In the genomic region with DNA sequence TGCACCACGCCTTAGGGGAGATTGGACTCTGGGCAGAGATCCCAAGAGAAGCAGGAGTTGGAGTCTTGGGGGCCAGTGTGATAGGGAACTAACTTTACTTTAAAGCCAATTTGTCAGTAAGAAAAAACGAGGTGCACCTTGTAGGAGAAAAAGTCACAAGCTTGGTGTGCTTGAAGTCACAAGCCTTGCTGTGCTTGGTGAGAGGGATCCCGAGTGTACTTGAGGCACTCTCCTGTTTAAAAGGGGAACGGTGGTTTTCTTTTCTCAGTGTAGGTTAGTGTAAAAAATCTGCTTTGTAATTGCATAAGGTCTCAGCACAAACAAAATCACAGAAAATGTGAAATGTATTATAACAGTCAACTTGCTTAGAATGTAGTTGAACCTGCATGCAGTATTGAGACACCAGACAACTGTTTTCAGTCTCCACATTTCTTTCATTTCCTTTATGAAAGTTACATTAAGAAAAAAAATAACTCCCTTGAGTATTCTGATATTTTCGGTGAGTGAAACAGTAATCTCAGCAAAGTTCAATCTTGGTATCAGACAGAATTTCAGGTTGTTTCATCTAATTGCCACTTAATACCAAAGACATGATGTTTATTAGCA, we compare ENCODE assay signal across 1 cellular context.
TF ChIP-seq lines count a peak whose summit lies in the region.

No MANE protein-coding gene starts in this region.

TF ChIP-seq in GM12878, 131 proteins besides CTCF, POLR2A, EP300 and RAD21 (continued from another document and continues in another):
- TF ChIP-seq, protein P1, sequence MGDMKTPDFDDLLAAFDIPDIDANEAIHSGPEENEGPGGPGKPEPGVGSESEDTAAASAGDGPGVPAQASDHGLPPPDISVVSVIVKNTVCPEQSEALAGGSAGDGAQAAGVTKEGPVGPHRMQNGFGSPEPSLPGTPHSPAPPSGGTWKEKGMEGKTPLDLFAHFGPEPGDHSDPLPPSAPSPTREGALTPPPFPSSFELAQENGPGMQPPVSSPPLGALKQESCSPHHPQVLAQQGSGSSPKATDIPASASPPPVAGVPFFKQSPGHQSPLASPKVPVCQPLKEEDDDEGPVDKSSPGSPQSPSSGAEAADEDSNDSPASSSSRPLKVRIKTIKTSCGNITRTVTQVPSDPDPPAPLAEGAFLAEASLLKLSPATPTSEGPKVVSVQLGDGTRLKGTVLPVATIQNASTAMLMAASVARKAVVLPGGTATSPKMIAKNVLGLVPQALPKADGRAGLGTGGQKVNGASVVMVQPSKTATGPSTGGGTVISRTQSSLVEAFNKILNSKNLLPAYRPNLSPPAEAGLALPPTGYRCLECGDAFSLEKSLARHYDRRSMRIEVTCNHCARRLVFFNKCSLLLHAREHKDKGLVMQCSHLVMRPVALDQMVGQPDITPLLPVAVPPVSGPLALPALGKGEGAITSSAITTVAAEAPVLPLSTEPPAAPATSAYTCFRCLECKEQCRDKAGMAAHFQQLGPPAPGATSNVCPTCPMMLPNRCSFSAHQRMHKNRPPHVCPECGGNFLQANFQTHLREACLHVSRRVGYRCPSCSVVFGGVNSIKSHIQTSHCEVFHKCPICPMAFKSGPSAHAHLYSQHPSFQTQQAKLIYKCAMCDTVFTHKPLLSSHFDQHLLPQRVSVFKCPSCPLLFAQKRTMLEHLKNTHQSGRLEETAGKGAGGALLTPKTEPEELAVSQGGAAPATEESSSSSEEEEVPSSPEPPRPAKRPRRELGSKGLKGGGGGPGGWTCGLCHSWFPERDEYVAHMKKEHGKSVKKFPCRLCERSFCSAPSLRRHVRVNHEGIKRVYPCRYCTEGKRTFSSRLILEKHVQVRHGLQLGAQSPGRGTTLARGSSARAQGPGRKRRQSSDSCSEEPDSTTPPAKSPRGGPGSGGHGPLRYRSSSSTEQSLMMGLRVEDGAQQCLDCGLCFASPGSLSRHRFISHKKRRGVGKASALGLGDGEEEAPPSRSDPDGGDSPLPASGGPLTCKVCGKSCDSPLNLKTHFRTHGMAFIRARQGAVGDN (IDR thresholded peaks at IDR 0.05): no peak; the same call in 1 of the 2 replicates
- TF ChIP-seq SUPT20H (IDR thresholded peaks at IDR 0.05; ENCODE audit: borderline replicate concordance, control insufficient read depth, low read depth, low read length) (no peak), E2F8 (IDR thresholded peaks at IDR 0.05; ENCODE audit: low read depth, partially characterized antibody) (no peak), EED (IDR thresholded peaks at IDR 0.05; ENCODE audit: low read depth) (no peak), BACH1 (IDR thresholded peaks at IDR 0.05; ENCODE audit: borderline replicate concordance) (no peak), SP1 (IDR thresholded peaks at IDR 0.05; ENCODE audit: low read depth, low read length) (peak; percentile 12), SIN3A (IDR thresholded peaks at IDR 0.05; ENCODE audit: low read depth, low read length) (no peak), KAT2A (conservative IDR thresholded peaks at IDR 0.05; ENCODE audit: control insufficient read depth, low read depth, low read length) (no peak), NFXL1 (IDR thresholded peaks at IDR 0.05; ENCODE audit: borderline replicate concordance) (no peak), GATAD2B (conservative IDR thresholded peaks at IDR 0.05; ENCODE audit: low read depth) (no peak), ZNF24 (IDR thresholded peaks at IDR 0.05) (no peak), SREBF2 (IDR thresholded peaks at IDR 0.05; ENCODE audit: low read length) (no peak), IRF5 (IDR thresholded peaks at IDR 0.05; ENCODE audit: borderline replicate concordance) (no peak), SMARCA5 (IDR thresholded peaks at IDR 0.05) (no peak), RBBP5 (conservative IDR thresholded peaks at IDR 0.05) (no peak), POLR2AphosphoS2 (IDR thresholded peaks at IDR 0.05; ENCODE audit: low read depth, low read length) (no peak), NR2F1 (conservative IDR thresholded peaks at IDR 0.05) (no peak; the same call in 1 of the 2 replicates), CBX3 (IDR thresholded peaks at IDR 0.05; ENCODE audit: borderline replicate concordance, low read depth) (no peak), SPI1 (IDR thresholded peaks at IDR 0.05; ENCODE audit: borderline replicate concordance, insufficient read depth, low read depth, low read length) (0 out of 2 replicates have a peak, but pooled peaks have one; percentile 17), SMAD1 (IDR thresholded peaks at IDR 0.05; ENCODE audit: low read depth, partially characterized antibody) (no peak), FOXK2 (IDR thresholded peaks at IDR 0.05) (no peak), IKZF1 (conservative IDR thresholded peaks at IDR 0.05) (peak; percentile 12; the same call in 1 of the 2 replicates), POLR2AphosphoS5 (IDR thresholded peaks at IDR 0.05; ENCODE audit: low read length) (no peak), ZNF592 (IDR thresholded peaks at IDR 0.05) (no peak), MTA2 (IDR thresholded peaks at IDR 0.05; ENCODE audit: low read depth) (peak; percentile 64; the same call in 1 of the 2 replicates), REST (IDR thresholded peaks at IDR 0.05; ENCODE audit: low read depth, low read length) (no peak), CHD4 (IDR thresholded peaks at IDR 0.05) (no peak), GABPA (IDR thresholded peaks at IDR 0.05; ENCODE audit: low read depth) (no peak), IKZF2 (IDR thresholded peaks at IDR 0.05) (peak in 1 of 2 experiments; percentile 15; a peak in 2 of 4 replicates)
- TF ChIP-seq, protein P2, sequence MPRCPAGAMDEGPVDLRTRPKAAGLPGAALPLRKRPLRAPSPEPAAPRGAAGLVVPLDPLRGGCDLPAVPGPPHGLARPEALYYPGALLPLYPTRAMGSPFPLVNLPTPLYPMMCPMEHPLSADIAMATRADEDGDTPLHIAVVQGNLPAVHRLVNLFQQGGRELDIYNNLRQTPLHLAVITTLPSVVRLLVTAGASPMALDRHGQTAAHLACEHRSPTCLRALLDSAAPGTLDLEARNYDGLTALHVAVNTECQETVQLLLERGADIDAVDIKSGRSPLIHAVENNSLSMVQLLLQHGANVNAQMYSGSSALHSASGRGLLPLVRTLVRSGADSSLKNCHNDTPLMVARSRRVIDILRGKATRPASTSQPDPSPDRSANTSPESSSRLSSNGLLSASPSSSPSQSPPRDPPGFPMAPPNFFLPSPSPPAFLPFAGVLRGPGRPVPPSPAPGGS (IDR thresholded peaks at IDR 0.05; ENCODE audit: borderline replicate concordance, insufficient read depth, low read depth, low read length, poor library complexity, severe bottlenecking): no peak
- TF ChIP-seq, protein P3, sequence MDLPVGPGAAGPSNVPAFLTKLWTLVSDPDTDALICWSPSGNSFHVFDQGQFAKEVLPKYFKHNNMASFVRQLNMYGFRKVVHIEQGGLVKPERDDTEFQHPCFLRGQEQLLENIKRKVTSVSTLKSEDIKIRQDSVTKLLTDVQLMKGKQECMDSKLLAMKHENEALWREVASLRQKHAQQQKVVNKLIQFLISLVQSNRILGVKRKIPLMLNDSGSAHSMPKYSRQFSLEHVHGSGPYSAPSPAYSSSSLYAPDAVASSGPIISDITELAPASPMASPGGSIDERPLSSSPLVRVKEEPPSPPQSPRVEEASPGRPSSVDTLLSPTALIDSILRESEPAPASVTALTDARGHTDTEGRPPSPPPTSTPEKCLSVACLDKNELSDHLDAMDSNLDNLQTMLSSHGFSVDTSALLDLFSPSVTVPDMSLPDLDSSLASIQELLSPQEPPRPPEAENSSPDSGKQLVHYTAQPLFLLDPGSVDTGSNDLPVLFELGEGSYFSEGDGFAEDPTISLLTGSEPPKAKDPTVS (IDR thresholded peaks at IDR 0.05; ENCODE audit: low read depth, low read length): no peak
- TF ChIP-seq, protein P4, sequence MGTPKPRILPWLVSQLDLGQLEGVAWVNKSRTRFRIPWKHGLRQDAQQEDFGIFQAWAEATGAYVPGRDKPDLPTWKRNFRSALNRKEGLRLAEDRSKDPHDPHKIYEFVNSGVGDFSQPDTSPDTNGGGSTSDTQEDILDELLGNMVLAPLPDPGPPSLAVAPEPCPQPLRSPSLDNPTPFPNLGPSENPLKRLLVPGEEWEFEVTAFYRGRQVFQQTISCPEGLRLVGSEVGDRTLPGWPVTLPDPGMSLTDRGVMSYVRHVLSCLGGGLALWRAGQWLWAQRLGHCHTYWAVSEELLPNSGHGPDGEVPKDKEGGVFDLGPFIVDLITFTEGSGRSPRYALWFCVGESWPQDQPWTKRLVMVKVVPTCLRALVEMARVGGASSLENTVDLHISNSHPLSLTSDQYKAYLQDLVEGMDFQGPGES (IDR thresholded peaks at IDR 0.05): no peak
- TF ChIP-seq, protein P5, sequence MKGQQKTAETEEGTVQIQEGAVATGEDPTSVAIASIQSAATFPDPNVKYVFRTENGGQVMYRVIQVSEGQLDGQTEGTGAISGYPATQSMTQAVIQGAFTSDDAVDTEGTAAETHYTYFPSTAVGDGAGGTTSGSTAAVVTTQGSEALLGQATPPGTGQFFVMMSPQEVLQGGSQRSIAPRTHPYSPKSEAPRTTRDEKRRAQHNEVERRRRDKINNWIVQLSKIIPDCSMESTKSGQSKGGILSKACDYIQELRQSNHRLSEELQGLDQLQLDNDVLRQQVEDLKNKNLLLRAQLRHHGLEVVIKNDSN (IDR thresholded peaks at IDR 0.05; ENCODE audit: borderline replicate concordance, extremely low read length, insufficient read depth, low read depth, low read length): no peak
